Comparison of ENCODE assay signal across 3 cellular contexts in the genomic region with DNA sequence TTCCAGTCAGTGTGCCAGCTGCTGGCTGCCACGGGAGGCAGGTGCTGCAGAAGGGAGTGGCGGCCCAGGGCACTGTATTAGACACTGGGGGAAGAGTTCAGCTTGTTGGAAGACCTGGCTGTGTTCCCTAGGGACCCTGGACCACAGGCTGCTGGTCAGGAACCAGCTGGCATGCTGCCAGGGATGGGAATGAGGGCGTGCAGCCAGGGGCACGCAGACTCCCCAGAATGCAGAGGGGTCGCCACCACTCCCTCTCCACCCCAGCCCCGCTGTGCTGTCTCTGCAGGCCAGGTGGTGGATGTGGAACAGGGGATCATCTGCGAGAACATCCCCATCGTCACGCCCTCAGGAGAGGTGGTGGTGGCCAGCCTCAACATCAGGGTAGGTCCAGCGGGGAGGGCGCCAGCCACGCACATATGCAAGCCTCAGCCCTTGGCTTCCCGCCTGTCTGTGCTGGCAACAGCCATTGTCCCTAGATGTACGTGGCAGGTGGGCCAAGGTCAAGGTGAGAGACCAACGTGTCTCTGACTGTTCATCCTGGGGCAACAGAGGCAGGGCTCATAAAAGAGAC.
TF ChIP-seq lines count a peak whose summit lies in the region.

No MANE protein-coding gene starts in this region.

TF ChIP-seq in SK-N-SH, 30 proteins besides CTCF, POLR2A, EP300 and RAD21 (continued from another document):
- TF ChIP-seq, protein P1, sequence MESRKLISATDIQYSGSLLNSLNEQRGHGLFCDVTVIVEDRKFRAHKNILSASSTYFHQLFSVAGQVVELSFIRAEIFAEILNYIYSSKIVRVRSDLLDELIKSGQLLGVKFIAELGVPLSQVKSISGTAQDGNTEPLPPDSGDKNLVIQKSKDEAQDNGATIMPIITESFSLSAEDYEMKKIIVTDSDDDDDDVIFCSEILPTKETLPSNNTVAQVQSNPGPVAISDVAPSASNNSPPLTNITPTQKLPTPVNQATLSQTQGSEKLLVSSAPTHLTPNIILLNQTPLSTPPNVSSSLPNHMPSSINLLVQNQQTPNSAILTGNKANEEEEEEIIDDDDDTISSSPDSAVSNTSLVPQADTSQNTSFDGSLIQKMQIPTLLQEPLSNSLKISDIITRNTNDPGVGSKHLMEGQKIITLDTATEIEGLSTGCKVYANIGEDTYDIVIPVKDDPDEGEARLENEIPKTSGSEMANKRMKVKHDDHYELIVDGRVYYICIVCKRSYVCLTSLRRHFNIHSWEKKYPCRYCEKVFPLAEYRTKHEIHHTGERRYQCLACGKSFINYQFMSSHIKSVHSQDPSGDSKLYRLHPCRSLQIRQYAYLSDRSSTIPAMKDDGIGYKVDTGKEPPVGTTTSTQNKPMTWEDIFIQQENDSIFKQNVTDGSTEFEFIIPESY (IDR thresholded peaks at IDR 0.05; ENCODE audit: borderline replicate concordance, low read depth), result no peak
- TF ChIP-seq NRF1 (IDR thresholded peaks at IDR 0.05; ENCODE audit: low read depth, low read length) (no peak), SMC3 (IDR thresholded peaks at IDR 0.05; ENCODE audit: low read depth, low read length) (no peak), MXI1 (IDR thresholded peaks at IDR 0.05; ENCODE audit: low read depth, low read length) (no peak), TEAD4 (IDR thresholded peaks at IDR 0.05; ENCODE audit: borderline replicate concordance, insufficient read depth) (no peak), POLR2AphosphoS5 (IDR thresholded peaks at IDR 0.05; ENCODE audit: low read depth, low read length) (no peak), JUND (IDR thresholded peaks at IDR 0.05) (no peak), YY1 (IDR thresholded peaks at IDR 0.05; ENCODE audit: low read depth) (no peak), ELF1 (IDR thresholded peaks at IDR 0.05) (no peak), SIN3A (IDR thresholded peaks at IDR 0.05; ENCODE audit: borderline replicate concordance, low read depth, low read length) (no peak), CHD2 (IDR thresholded peaks at IDR 0.05; ENCODE audit: low read length, partially characterized antibody) (no peak)
- TF ChIP-seq, protein P2, sequence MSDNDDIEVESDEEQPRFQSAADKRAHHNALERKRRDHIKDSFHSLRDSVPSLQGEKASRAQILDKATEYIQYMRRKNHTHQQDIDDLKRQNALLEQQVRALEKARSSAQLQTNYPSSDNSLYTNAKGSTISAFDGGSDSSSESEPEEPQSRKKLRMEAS (IDR thresholded peaks at IDR 0.05; ENCODE audit: low read depth), result no peak
- TF ChIP-seq, protein P3, sequence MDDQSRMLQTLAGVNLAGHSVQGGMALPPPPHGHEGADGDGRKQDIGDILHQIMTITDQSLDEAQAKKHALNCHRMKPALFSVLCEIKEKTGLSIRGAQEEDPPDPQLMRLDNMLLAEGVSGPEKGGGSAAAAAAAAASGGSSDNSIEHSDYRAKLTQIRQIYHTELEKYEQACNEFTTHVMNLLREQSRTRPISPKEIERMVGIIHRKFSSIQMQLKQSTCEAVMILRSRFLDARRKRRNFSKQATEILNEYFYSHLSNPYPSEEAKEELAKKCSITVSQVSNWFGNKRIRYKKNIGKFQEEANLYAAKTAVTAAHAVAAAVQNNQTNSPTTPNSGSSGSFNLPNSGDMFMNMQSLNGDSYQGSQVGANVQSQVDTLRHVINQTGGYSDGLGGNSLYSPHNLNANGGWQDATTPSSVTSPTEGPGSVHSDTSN (IDR thresholded peaks at IDR 0.05), result no peak

TF ChIP-seq in SK-N-SH treated with all-trans-retinoic acid at 6 μM for 48 hours, 23 proteins besides CTCF, POLR2A, EP300 and RAD21:
- TF ChIP-seq CREB5 (CRISPR knock-in tag; IDR thresholded peaks at IDR 0.05; ENCODE audit: low read depth) (no peak), ZFP30 (CRISPR knock-in tag; IDR thresholded peaks at IDR 0.05) (no peak), TCF4 (CRISPR knock-in tag; IDR thresholded peaks at IDR 0.05; ENCODE audit: borderline replicate concordance) (no peak), ZC3H10 (CRISPR knock-in tag; IDR thresholded peaks at IDR 0.05) (no peak), ZNF70 (CRISPR knock-in tag; IDR thresholded peaks at IDR 0.05) (no peak), ZFP3 (CRISPR knock-in tag; IDR thresholded peaks at IDR 0.05) (no peak), GLIS3 (CRISPR knock-in tag; IDR thresholded peaks at IDR 0.05) (no peak), PPARA (CRISPR knock-in tag; IDR thresholded peaks at IDR 0.05; ENCODE audit: borderline replicate concordance) (no peak), ZNF565 (CRISPR knock-in tag; conservative IDR thresholded peaks at IDR 0.05; ENCODE audit: low read depth) (no peak)
- TF ChIP-seq, protein P4, sequence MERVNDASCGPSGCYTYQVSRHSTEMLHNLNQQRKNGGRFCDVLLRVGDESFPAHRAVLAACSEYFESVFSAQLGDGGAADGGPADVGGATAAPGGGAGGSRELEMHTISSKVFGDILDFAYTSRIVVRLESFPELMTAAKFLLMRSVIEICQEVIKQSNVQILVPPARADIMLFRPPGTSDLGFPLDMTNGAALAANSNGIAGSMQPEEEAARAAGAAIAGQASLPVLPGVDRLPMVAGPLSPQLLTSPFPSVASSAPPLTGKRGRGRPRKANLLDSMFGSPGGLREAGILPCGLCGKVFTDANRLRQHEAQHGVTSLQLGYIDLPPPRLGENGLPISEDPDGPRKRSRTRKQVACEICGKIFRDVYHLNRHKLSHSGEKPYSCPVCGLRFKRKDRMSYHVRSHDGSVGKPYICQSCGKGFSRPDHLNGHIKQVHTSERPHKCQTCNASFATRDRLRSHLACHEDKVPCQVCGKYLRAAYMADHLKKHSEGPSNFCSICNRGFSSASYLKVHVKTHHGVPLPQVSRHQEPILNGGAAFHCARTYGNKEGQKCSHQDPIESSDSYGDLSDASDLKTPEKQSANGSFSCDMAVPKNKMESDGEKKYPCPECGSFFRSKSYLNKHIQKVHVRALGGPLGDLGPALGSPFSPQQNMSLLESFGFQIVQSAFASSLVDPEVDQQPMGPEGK (CRISPR knock-in tag; IDR thresholded peaks at IDR 0.05; ENCODE audit: borderline replicate concordance), result no peak

TF ChIP-seq in HEK293, 187 proteins besides CTCF, POLR2A, EP300 and RAD21 (continued from another document and continues in another):
- TF ChIP-seq, protein P5, sequence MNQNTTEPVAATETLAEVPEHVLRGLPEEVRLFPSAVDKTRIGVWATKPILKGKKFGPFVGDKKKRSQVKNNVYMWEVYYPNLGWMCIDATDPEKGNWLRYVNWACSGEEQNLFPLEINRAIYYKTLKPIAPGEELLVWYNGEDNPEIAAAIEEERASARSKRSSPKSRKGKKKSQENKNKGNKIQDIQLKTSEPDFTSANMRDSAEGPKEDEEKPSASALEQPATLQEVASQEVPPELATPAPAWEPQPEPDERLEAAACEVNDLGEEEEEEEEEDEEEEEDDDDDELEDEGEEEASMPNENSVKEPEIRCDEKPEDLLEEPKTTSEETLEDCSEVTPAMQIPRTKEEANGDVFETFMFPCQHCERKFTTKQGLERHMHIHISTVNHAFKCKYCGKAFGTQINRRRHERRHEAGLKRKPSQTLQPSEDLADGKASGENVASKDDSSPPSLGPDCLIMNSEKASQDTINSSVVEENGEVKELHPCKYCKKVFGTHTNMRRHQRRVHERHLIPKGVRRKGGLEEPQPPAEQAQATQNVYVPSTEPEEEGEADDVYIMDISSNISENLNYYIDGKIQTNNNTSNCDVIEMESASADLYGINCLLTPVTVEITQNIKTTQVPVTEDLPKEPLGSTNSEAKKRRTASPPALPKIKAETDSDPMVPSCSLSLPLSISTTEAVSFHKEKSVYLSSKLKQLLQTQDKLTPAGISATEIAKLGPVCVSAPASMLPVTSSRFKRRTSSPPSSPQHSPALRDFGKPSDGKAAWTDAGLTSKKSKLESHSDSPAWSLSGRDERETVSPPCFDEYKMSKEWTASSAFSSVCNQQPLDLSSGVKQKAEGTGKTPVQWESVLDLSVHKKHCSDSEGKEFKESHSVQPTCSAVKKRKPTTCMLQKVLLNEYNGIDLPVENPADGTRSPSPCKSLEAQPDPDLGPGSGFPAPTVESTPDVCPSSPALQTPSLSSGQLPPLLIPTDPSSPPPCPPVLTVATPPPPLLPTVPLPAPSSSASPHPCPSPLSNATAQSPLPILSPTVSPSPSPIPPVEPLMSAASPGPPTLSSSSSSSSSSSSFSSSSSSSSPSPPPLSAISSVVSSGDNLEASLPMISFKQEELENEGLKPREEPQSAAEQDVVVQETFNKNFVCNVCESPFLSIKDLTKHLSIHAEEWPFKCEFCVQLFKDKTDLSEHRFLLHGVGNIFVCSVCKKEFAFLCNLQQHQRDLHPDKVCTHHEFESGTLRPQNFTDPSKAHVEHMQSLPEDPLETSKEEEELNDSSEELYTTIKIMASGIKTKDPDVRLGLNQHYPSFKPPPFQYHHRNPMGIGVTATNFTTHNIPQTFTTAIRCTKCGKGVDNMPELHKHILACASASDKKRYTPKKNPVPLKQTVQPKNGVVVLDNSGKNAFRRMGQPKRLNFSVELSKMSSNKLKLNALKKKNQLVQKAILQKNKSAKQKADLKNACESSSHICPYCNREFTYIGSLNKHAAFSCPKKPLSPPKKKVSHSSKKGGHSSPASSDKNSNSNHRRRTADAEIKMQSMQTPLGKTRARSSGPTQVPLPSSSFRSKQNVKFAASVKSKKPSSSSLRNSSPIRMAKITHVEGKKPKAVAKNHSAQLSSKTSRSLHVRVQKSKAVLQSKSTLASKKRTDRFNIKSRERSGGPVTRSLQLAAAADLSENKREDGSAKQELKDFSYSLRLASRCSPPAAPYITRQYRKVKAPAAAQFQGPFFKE (tag by site-specific recombination; IDR thresholded peaks at IDR 0.05; ENCODE audit: borderline replicate concordance), result no peak
- TF ChIP-seq, protein P3 (CRISPR knock-in tag; IDR thresholded peaks at IDR 0.05), result 0 out of 2 replicates have a peak, but pooled peaks have one; percentile 70
- TF ChIP-seq TSHZ1 (tag by site-specific recombination; IDR thresholded peaks at IDR 0.05; ENCODE audit: borderline replicate concordance) (no peak), ZBTB20 (tag by site-specific recombination; IDR thresholded peaks at IDR 0.05) (peak; percentile 64), ZNF37A (tag by site-specific recombination; IDR thresholded peaks at IDR 0.05) (no peak), SP3 (tag by site-specific recombination; IDR thresholded peaks at IDR 0.05) (no peak), ZNF26 (tag by site-specific recombination; IDR thresholded peaks at IDR 0.05) (no peak), ZNF521 (tag by site-specific recombination; IDR thresholded peaks at IDR 0.05) (no peak), ZNF48 (tag by site-specific recombination; IDR thresholded peaks at IDR 0.05) (no peak), ZNF777 (tag by site-specific recombination; IDR thresholded peaks at IDR 0.05; ENCODE audit: borderline replicate concordance) (no peak), ZNF792 (tag by site-specific recombination; IDR thresholded peaks at IDR 0.05) (no peak), HOXA7 (CRISPR knock-in tag; IDR thresholded peaks at IDR 0.05; ENCODE audit: borderline replicate concordance) (no peak), BCL6B (tag by site-specific recombination; IDR thresholded peaks at IDR 0.05) (no peak), ZNF843 (tag by site-specific recombination; IDR thresholded peaks at IDR 0.05) (no peak), ZNF473 (tag by site-specific recombination; IDR thresholded peaks at IDR 0.05) (no peak), ZNF555 (tag by site-specific recombination; conservative IDR thresholded peaks at IDR 0.05) (no peak), ZNF2 (tag by site-specific recombination; IDR thresholded peaks at IDR 0.05) (no peak), ZNF341 (tag by site-specific recombination; IDR thresholded peaks at IDR 0.05; ENCODE audit: low read depth) (peak; percentile 21; the same call in 1 of the 2 replicates), GLI2 (tag by site-specific recombination; IDR thresholded peaks at IDR 0.05; ENCODE audit: borderline replicate concordance, low read depth) (no peak), ZNF660 (tag by site-specific recombination; IDR thresholded peaks at IDR 0.05) (no peak), ZNF23 (tag by site-specific recombination; IDR thresholded peaks at IDR 0.05; ENCODE audit: borderline replicate concordance) (no peak)
